Comparison of ENCODE assay signal across 8 cellular contexts in the genomic region with DNA sequence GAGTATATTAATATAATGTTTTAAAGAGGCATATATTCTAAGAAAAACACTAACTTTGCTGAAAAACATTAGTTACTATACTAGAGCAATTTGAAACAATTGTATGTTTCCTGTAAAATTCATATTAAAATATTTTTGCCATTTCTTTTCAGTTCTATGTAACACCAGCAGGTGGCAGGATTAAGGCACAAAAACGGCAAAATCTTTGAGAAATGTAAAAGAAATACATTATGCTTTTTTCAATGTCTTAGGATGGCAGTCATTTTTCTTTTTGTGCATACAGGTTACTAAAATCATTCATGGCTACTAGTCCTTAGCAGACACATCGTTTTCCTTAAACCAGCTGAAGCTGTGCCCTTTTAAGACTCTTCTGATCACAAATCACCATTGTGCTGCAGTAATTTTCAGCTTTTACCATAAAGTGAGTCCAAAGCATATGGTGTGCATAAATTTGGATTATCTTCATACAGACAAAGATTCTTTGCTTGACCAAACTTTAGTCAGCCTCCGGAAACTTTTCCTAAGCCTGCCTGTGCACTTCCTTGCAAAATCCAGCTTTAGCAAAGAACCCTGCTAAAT.
DNase-seq lines count a peak whose midpoint lies in the region; ATAC-seq and TF ChIP-seq lines count a peak whose summit lies in the region.

No MANE protein-coding gene starts in this region.

- DNase-seq in activated CD8-positive, alpha-beta T cell treated with anti-CD3 and anti-CD28 coated beads for 36 hours: no peak
- DNase-seq in activated CD8-positive, alpha-beta T cell treated with anti-CD3 and anti-CD28 coated beads, Interleukin-2, amount 10 ng/mL, durations not matched to agents 7 days and 5 days: no peak
- DNase-seq in PC-9: no peak
- peak; percentile 30 for DNase-seq in fibroblast of the aortic adventitia (ENCODE audit: low read depth)
- DNase-seq in tibial nerve (ENCODE audit: low spot score in 2 of 2): no peak
- no peak for DNase-seq in NCI-H1417 treated with DMSO at 0.1 percent for 48 hours (lab: John Stamatoyannopoulos, UW)

- no peak for TF ChIP-seq EP300 in tibial nerve (IDR thresholded peaks at IDR 0.05)

- H3K4me3 ChIP-seq in PC-9 (no peak overlapping the region), fibroblast of the aortic adventitia (ENCODE audit: low read depth, low read length) (no peak overlapping the region), tibial nerve (no peak overlapping the region)

- peak; percentile 53 for TF ChIP-seq CTCF in activated CD8-positive, alpha-beta T cell treated with anti-CD3 and anti-CD28 coated beads for 36 hours (IDR thresholded peaks at IDR 0.05)
- TF ChIP-seq CTCF in PC-9 (conservative IDR thresholded peaks at IDR 0.05) (peak; percentile 83), fibroblast of the aortic adventitia (IDR thresholded peaks at IDR 0.05; ENCODE audit: insufficient read depth, low read length) (peak; percentile 53), tibial nerve (IDR thresholded peaks at IDR 0.05) (peak; percentile 34 to 61 (median 41))

- WGBS in tibial nerve, 2 donors: 12 to 13% methylated on average over 3 of the region's 3 CpGs

- H3K27me3 ChIP-seq in PC-9 (ENCODE audit: insufficient read depth, low read depth) (no peaks in the 10 kb centered on the region), tibial nerve (no peaks in the 10 kb centered on the region)

- H3K79me2 ChIP-seq in PC-9 (ENCODE audit: low read depth): no peaks in the 10 kb centered on the region

- H3F3A ChIP-seq in PC-9 (ENCODE audit: insufficient read depth, low read depth): no peaks in the 10 kb centered on the region

- no peak overlapping the region for H3K4me2 ChIP-seq in PC-9

- BruUV-seq in PC-9 (replicated peaks; lab: Mats Ljungman, UMichigan): no TSS peak

- no peaks in the 10 kb centered on the region for H3K9me2 ChIP-seq in PC-9 (ENCODE audit: insufficient read depth)

- no peak overlapping the region for H3K4me3 Mint-ChIP-seq in activated CD8-positive, alpha-beta T cell treated with anti-CD3 and anti-CD28 coated beads for 36 hours
- no peak overlapping the region for H3K4me3 Mint-ChIP-seq in activated CD8-positive, alpha-beta T cell treated with anti-CD3 and anti-CD28 coated beads, Interleukin-2, amount 10 ng/mL, durations not matched to agents 7 days and 5 days

- H4K20me1 ChIP-seq in PC-9 (ENCODE audit: insufficient read depth): no peaks in the 10 kb centered on the region

- H3K36me3 ChIP-seq in PC-9 (ENCODE audit: low read depth): no peaks in the 10 kb centered on the region
- H3K36me3 ChIP-seq in tibial nerve: no peaks in the 10 kb centered on the region

- no peaks in the 10 kb centered on the region for H3K36me3 Mint-ChIP-seq in activated CD8-positive, alpha-beta T cell treated with anti-CD3 and anti-CD28 coated beads for 36 hours (ENCODE audit: low read depth)
- no peaks in the 10 kb centered on the region for H3K36me3 Mint-ChIP-seq in activated CD8-positive, alpha-beta T cell treated with anti-CD3 and anti-CD28 coated beads, Interleukin-2, amount 10 ng/mL, durations not matched to agents 7 days and 5 days (ENCODE audit: low read depth)

- POLR2A ChIA-PET in activated CD8-positive, alpha-beta T cell treated with anti-CD3 and anti-CD28 coated beads for 36 hours (lab: Charles Lee): no interaction called here
- POLR2A ChIA-PET in activated CD8-positive, alpha-beta T cell treated with anti-CD3 and anti-CD28 coated beads, Interleukin-2, amount 10 ng/mL, durations not matched to agents 7 days and 5 days (lab: Charles Lee): no interaction called here
- POLR2A ChIA-PET in PC-9 (lab: Charles Lee; ENCODE audit: unreplicated experiment): no interaction called here

- ATAC-seq in activated CD8-positive, alpha-beta T cell treated with anti-CD3 and anti-CD28 coated beads for 36 hours: no peak
- ATAC-seq in activated CD8-positive, alpha-beta T cell treated with anti-CD3 and anti-CD28 coated beads, Interleukin-2, amount 10 ng/mL, durations not matched to agents 7 days and 5 days: no peak
- ATAC-seq in GM18858 (IDR thresholded peaks at IDR 0.05; ENCODE audit: unreplicated experiment) (no peak), HG02840 (IDR thresholded peaks at IDR 0.05; ENCODE audit: low FRiP score, unreplicated experiment) (no peak)

- H3K4me1 ChIP-seq in PC-9 (replicated peaks; ENCODE audit: insufficient read depth): no peaks in the 10 kb centered on the region
- peaks cover 0 to 4% (median 0%) of the 10 kb centered on the region in 4 donors for H3K4me1 ChIP-seq in tibial nerve

- H3K4me1 Mint-ChIP-seq in activated CD8-positive, alpha-beta T cell treated with anti-CD3 and anti-CD28 coated beads for 36 hours (ENCODE audit: low read depth): no peaks in the 10 kb centered on the region
- no peaks in the 10 kb centered on the region for H3K4me1 Mint-ChIP-seq in activated CD8-positive, alpha-beta T cell treated with anti-CD3 and anti-CD28 coated beads, Interleukin-2, amount 10 ng/mL, durations not matched to agents 7 days and 5 days (ENCODE audit: low read depth)

- no peak overlapping the region for H3K27ac ChIP-seq in PC-9
- H3K27ac ChIP-seq in tibial nerve: no peak overlapping the region

- CTCF ChIA-PET in activated CD8-positive, alpha-beta T cell treated with anti-CD3 and anti-CD28 coated beads for 36 hours (lab: Charles Lee): interaction anchor here (1.5 to 3.3 kb wide), 2 partner anchors 10 to 404 kb away, joined by 3 to 29 read pairs; no protein-coding TSS in a partner anchor
- CTCF ChIA-PET in activated CD8-positive, alpha-beta T cell treated with anti-CD3 and anti-CD28 coated beads, Interleukin-2, amount 10 ng/mL, durations not matched to agents 7 days and 5 days (lab: Charles Lee): interaction anchor here (2.7 kb wide), 1 partner anchor 404 kb away, joined by 8 read pairs; no protein-coding TSS in a partner anchor
- CTCF ChIA-PET in PC-9 (lab: Charles Lee): interaction anchor here (1.2 kb wide), 1 partner anchor 404 kb away, joined by 6 read pairs; no protein-coding TSS in a partner anchor

- H3K9me3 ChIP-seq in PC-9 (ENCODE audit: insufficient read depth, low read depth): no peaks in the 10 kb centered on the region
- no peaks in the 10 kb centered on the region for H3K9me3 ChIP-seq in tibial nerve

- no peaks in the 10 kb centered on the region for H3K27me3 Mint-ChIP-seq in activated CD8-positive, alpha-beta T cell treated with anti-CD3 and anti-CD28 coated beads for 36 hours
- no peaks in the 10 kb centered on the region for H3K27me3 Mint-ChIP-seq in activated CD8-positive, alpha-beta T cell treated with anti-CD3 and anti-CD28 coated beads, Interleukin-2, amount 10 ng/mL, durations not matched to agents 7 days and 5 days (ENCODE audit: low read depth)

- H3K27ac Mint-ChIP-seq in activated CD8-positive, alpha-beta T cell treated with anti-CD3 and anti-CD28 coated beads for 36 hours: no peak overlapping the region
- no peak overlapping the region for H3K27ac Mint-ChIP-seq in activated CD8-positive, alpha-beta T cell treated with anti-CD3 and anti-CD28 coated beads, Interleukin-2, amount 10 ng/mL, durations not matched to agents 7 days and 5 days

- intact Hi-C loops in activated CD8-positive, alpha-beta T cell treated with anti-CD3 and anti-CD28 coated beads for 36 hours (cut with micrococcal nuclease): loop anchor here (10.0 kb wide), 1 partner anchor 404 kb away; no protein-coding TSS in a partner anchor
- intact Hi-C loops in PC-9 (cut with micrococcal nuclease; ENCODE audit: unreplicated experiment): loop anchor here (1.0 kb wide), 1 partner anchor 404 kb away; no protein-coding TSS in a partner anchor

- no peaks in the 10 kb centered on the region for H3K9me3 Mint-ChIP-seq in activated CD8-positive, alpha-beta T cell treated with anti-CD3 and anti-CD28 coated beads for 36 hours
- H3K9me3 Mint-ChIP-seq in activated CD8-positive, alpha-beta T cell treated with anti-CD3 and anti-CD28 coated beads, Interleukin-2, amount 10 ng/mL, durations not matched to agents 7 days and 5 days (ENCODE audit: insufficient read depth): no peaks in the 10 kb centered on the region

- no peak for TF ChIP-seq POLR2A in tibial nerve (IDR thresholded peaks at IDR 0.05)

- no peak overlapping the region for H2AFZ ChIP-seq in PC-9
